ENCODE assay signal across 8 cellular contexts in the genomic region with DNA sequence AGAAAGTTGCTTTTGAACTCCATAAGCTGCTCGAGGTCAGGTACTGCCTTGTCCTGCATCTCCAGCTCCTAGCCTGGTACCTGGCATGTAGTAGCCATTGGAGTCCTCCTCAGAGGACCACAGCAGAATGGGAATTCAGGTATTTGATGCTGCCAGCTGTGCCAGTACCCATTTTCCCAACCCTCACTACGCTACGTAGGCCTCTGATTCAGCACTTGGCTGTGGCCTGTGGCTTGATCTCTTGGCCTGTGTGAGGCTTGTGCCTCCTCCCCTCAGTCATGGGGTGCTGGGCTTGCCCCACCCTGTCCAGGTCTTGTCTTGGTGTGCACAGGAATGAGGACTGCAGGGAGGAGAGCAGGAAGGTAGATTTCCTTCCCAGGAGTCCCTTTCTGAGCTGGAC. TPM values are rescaled to one million over a fixed set of nuclear protein-coding genes. Genes with fewer than 3 reads are reported as not detected.
DNase-seq lines count a peak whose midpoint lies in the region; ATAC-seq and TF ChIP-seq lines count a peak whose summit lies in the region.

No MANE protein-coding gene starts in this region.

- peaks cover 15% of the 10 kb centered on the region for H3K4me1 ChIP-seq in PC-3 (ENCODE audit: insufficient read depth, low read length)

- TF ChIP-seq CTCF in PC-3 (conservative IDR thresholded peaks at IDR 0.05; ENCODE audit: low read depth, low read length) (no peak), epithelial cell of esophagus (IDR thresholded peaks at IDR 0.05; ENCODE audit: insufficient read depth, low read depth, low read length, missing control alignments) (no peak)

- no peak overlapping the region for H3K9ac ChIP-seq in PC-3 (ENCODE audit: low read length)

- H3K9me3 ChIP-seq in PC-3 (ENCODE audit: low read length), result no peaks in the 10 kb centered on the region

- peaks cover 4% of the 10 kb centered on the region; the same call in 1 of the 2 replicates for H4K20me1 ChIP-seq in PC-3 (ENCODE audit: low read length)

- H3K9me3 Mint-ChIP-seq in stimulated activated memory B cell treated with anti-CD40 and anti-IgM and Interleukin-4, amounts not matched to agents 10 μg/mL and 1 μg/mL and 100 μg/mL, for 72 hours, result no peaks in the 10 kb centered on the region

- H2AFZ ChIP-seq in PC-3 (ENCODE audit: low read length), result no peak overlapping the region

- intact Hi-C loops in PC-3 (cut with micrococcal nuclease), result no loop called here

- H3K4me3 Mint-ChIP-seq in stimulated activated memory B cell treated with anti-CD40 and anti-IgM and Interleukin-4, amounts not matched to agents 10 μg/mL and 1 μg/mL and 100 μg/mL, for 72 hours, result peak overlapping the region; percentile 73

- CTCF ChIA-PET in PC-3 (lab: Charles Lee), result no interaction called here

- H3K4me2 ChIP-seq in PC-3 (ENCODE audit: low read length), result no peak overlapping the region

- peaks cover 16% of the 10 kb centered on the region for H3K36me3 ChIP-seq in PC-3 (ENCODE audit: low read depth, low read length)

- ATAC-seq in HG02943 (IDR thresholded peaks at IDR 0.05; ENCODE audit: low read depth, unreplicated experiment) (peak; percentile 53), PC-3 (peak; percentile 56)
- peak; percentile 86 for ATAC-seq in stimulated activated memory B cell treated with anti-CD40 and anti-IgM and Interleukin-4, amounts not matched to agents 10 μg/mL and 1 μg/mL and 100 μg/mL, for 72 hours

- H3K4me3 ChIP-seq in PC-3 (ENCODE audit: low read length), result no peak overlapping the region
- no peak overlapping the region for H3K4me3 ChIP-seq in epithelial cell of esophagus (ENCODE audit: low read length)

- POLR2A ChIA-PET in PC-3 (lab: Charles Lee; ENCODE audit: unreplicated experiment), result no interaction called here

- H3K9me2 ChIP-seq in PC-3 (replicated peaks; ENCODE audit: low read length), result no peaks in the 10 kb centered on the region

- no peaks in the 10 kb centered on the region for H3K27me3 ChIP-seq in PC-3 (ENCODE audit: low read length)

- peak overlapping the region; percentile 93 for H3K27ac Mint-ChIP-seq in stimulated activated memory B cell treated with anti-CD40 and anti-IgM and Interleukin-4, amounts not matched to agents 10 μg/mL and 1 μg/mL and 100 μg/mL, for 72 hours

- no peaks in the 10 kb centered on the region for H3F3A ChIP-seq in PC-3 (ENCODE audit: low read length, unreplicated experiment)

- peaks cover 78% of the 10 kb centered on the region for H3K79me2 ChIP-seq in PC-3 (ENCODE audit: low read length)

- peaks cover 46% of the 10 kb centered on the region for H3K36me3 Mint-ChIP-seq in stimulated activated memory B cell treated with anti-CD40 and anti-IgM and Interleukin-4, amounts not matched to agents 10 μg/mL and 1 μg/mL and 100 μg/mL, for 72 hours

- DNase-seq in activated CD4-positive, alpha-beta T cell treated with anti-CD3 and anti-CD28 coated beads for 48 hours, result peak; percentile 40
- DNase-seq in activated CD4-positive, alpha-beta T cell treated with anti-CD3 and anti-CD28 coated beads for 4 hours, result no peak
- DNase-seq in PC-3 (peak; percentile 53), epithelial cell of esophagus (ENCODE audit: low read depth) (peak; percentile 84), T-helper 9 cell (no peak), NCI-H2081 (lab: John Stamatoyannopoulos, UW) (no peak)

- no TSS peak for BruUV-seq in PC-3 (replicated peaks; lab: Mats Ljungman, UMichigan)

- H3K27me3 Mint-ChIP-seq in stimulated activated memory B cell treated with anti-CD40 and anti-IgM and Interleukin-4, amounts not matched to agents 10 μg/mL and 1 μg/mL and 100 μg/mL, for 72 hours, result no peaks in the 10 kb centered on the region

- H3K27ac ChIP-seq in PC-3 (ENCODE audit: low read length), result no peak overlapping the region

- H3K4me1 Mint-ChIP-seq in stimulated activated memory B cell treated with anti-CD40 and anti-IgM and Interleukin-4, amounts not matched to agents 10 μg/mL and 1 μg/mL and 100 μg/mL, for 72 hours, result peaks cover 82% of the 10 kb centered on the region

RNA-seq across cellular contexts. Expression of gene OTULIN, which starts 11.8 kb away (rescaled TPM):
- 22.4 and 26.7 TPM in 2 replicates for total RNA-seq in PC-3 (2014; rRNA removed)

Comparison
In these comparisons a context has a peak if more than half of its experiments do, and no peak if none do; other contexts are left out.
1. DNase-seq: peak in activated CD4-positive, alpha-beta T cell treated with anti-CD3 and anti-CD28 coated beads for 48 hours (single experiment), PC-3 (single experiment) and epithelial cell of esophagus (single experiment); none in activated CD4-positive, alpha-beta T cell treated with anti-CD3 and anti-CD28 coated beads for 4 hours (0 of 2), T-helper 9 cell (single experiment) and NCI-H2081 (0 of 2).
2. Peak in every context shown above with its lines, with median percentiles within 50 percentile points of each other: ATAC-seq.